Comparison of ENCODE assay signal across 8 cellular contexts in genomic region chr1:119544165-119544762, GRCh38. TPM values are rescaled to one million over a fixed set of nuclear protein-coding genes. Genes with fewer than 3 reads are reported as not detected.
DNase-seq lines count a peak whose midpoint lies in the region; ATAC-seq, FAIRE-seq and TF ChIP-seq lines count a peak whose summit lies in the region.
"Had no signal": no experiment of that assay in that cellular context is flagged by ENCODE, and none has a peak within 500 bp of the region (broad histone marks: within the 10 kb centered on the region; RNA-seq: fewer than 3 reads in every experiment).

No MANE protein-coding gene starts in this region.

- no peak overlapping the region for H3K4me3 ChIP-seq in liver (ENCODE audit: low read depth in 1 of 3, low read length in 3 of 3)
- H3K4me3 ChIP-seq in aorta (ENCODE audit: low read length in 2 of 2): no peak overlapping the region

- 81% methylated on average over 3 of the region's 3 CpGs for WGBS in liver
- 56 to 59% methylated on average over 3 of the region's 3 CpGs for WGBS in aorta, 2 donors

- no peak overlapping the region for H3K9ac ChIP-seq in liver (ENCODE audit: low read depth in 1 of 2, low read length in 2 of 2)

- peak; percentile 34 for TF ChIP-seq CTCF in liver (IDR thresholded peaks at IDR 0.05; ENCODE audit: low read depth, low read length, missing input control)

- peak; percentile 55 for ATAC-seq in HG02885 (IDR thresholded peaks at IDR 0.05; ENCODE audit: poor library complexity, unreplicated experiment)
- ATAC-seq in aorta (ENCODE audit: low FRiP score): no peak

- TF ChIP-seq RAD21 in liver (IDR thresholded peaks at IDR 0.05): peak in 1 of 2 donors; percentile 67

- H3K27me3 ChIP-seq in liver (ENCODE audit: control insufficient read depth in 4 of 4, insufficient read depth in 4 of 4, low read length in 3 of 4): no peaks in the 10 kb centered on the region
- peaks cover 0 to 2% of the 10 kb centered on the region in 2 donors for H3K27me3 ChIP-seq in aorta (ENCODE audit: control insufficient read depth in 1 of 2, insufficient read depth in 2 of 2, low read length in 1 of 2)

- H3K27ac ChIP-seq in liver (ENCODE audit: low read depth in 1 of 2, low read length in 2 of 2): no peak overlapping the region
- H3K27ac ChIP-seq in aorta (ENCODE audit: low read depth in 1 of 2, low read length in 2 of 2): no peak overlapping the region

- intact Hi-C loops in aorta (cut with DNase I): no loop called here

- no peak for FAIRE-seq in GM12891 (lab: Jason Lieb, UNC)

- TF ChIP-seq POLR2A in GM12891 (IDR thresholded peaks at IDR 0.05; ENCODE audit: low read depth, low read length): no peak

- H3K4me1 ChIP-seq in liver (ENCODE audit: control insufficient read depth in 4 of 4, insufficient read depth in 4 of 4, low read length in 3 of 4): peaks cover 12 to 49% (median 40%) of the 10 kb centered on the region in 4 donors
- H3K4me1 ChIP-seq in aorta (ENCODE audit: control insufficient read depth in 1 of 2, insufficient read depth in 2 of 2, low read length in 2 of 2): no peaks in the 10 kb centered on the region

- no peaks in the 10 kb centered on the region for H3K36me3 ChIP-seq in liver (ENCODE audit: control insufficient read depth in 4 of 4, insufficient read depth in 3 of 4, low read depth in 1 of 4, low read length in 3 of 4)
- H3K36me3 ChIP-seq in aorta (ENCODE audit: control insufficient read depth in 1 of 2, insufficient read depth in 2 of 2, low read length in 1 of 2): no peaks in the 10 kb centered on the region

- DNase-seq in ELR (ENCODE audit: low read depth): peak; percentile 26
- peak; percentile 6 for DNase-seq in amniotic epithelial cell (ENCODE audit: low read depth)
- no peak for DNase-seq in DMS114 treated with DMSO at 0.1 percent for 48 hours (lab: John Stamatoyannopoulos, UW; ENCODE audit: unreplicated experiment)
- DNase-seq in aorta: no peak
- DNase-seq in GM12891 (ENCODE audit: insufficient read length, low spot score): no peak
- DNase-seq: NCI-H446 had no signal

- H3K9me3 ChIP-seq in liver (ENCODE audit: control insufficient read depth in 4 of 4, low read length in 3 of 4): no peaks in the 10 kb centered on the region
- H3K9me3 ChIP-seq in aorta (ENCODE audit: control insufficient read depth, low read length): no peaks in the 10 kb centered on the region

TF ChIP-seq in liver, 16 proteins besides CTCF, POLR2A, EP300 and RAD21:
- no peak for TF ChIP-seq EGR1 (IDR thresholded peaks at IDR 0.05; ENCODE audit: low read depth in 2 of 2)
- no peak for TF ChIP-seq RXRA (IDR thresholded peaks at IDR 0.05)
- TF ChIP-seq HNF4A (conservative IDR thresholded peaks at IDR 0.05): peak in 1 of 2 donors; percentile 7
- no peak for TF ChIP-seq SP1 (IDR thresholded peaks at IDR 0.05)

TF ChIP-seq in GM12891, 5 proteins besides CTCF, POLR2A, EP300 and RAD21:
- TF ChIP-seq POU2F2 (IDR thresholded peaks at IDR 0.05; ENCODE audit: low read depth, low read length) (no peak), PAX5 (IDR thresholded peaks at IDR 0.05; ENCODE audit: insufficient read depth, low read length, severe bottlenecking) (no peak), SPI1 (IDR thresholded peaks at IDR 0.05; ENCODE audit: low read depth, low read length) (no peak), TAF1 (IDR thresholded peaks at IDR 0.05; ENCODE audit: low read depth, low read length) (no peak), POLR2AphosphoS5 (IDR thresholded peaks at IDR 0.05; ENCODE audit: low read depth, low read length) (no peak)

RNA-seq across cellular contexts. Expression of gene HSD3B1, which starts 37.3 kb away (rescaled TPM):
- total RNA-seq in liver (under 1 TPM in 1 of 2 donors, not detected in 1; 0.67 TPM), aorta (not detected)
- polyA plus RNA-seq in liver (not detected), aorta (not detected)
- not detected for polyA plus RNA-seq in GM12891 (2012; ENCODE audit: low read depth, missing spikeins)

Comparison
In these comparisons a context has a peak if more than half of its experiments do, and no peak if none do; other contexts are left out.
1. DNase-seq: peak in ELR (single experiment) and amniotic epithelial cell (single experiment); none in DMS114 treated with DMSO at 0.1 percent for 48 hours (single experiment), aorta (0 of 2) and GM12891 (single experiment).